Comparison of ENCODE assay signal across 9 cellular contexts in the genomic region with DNA sequence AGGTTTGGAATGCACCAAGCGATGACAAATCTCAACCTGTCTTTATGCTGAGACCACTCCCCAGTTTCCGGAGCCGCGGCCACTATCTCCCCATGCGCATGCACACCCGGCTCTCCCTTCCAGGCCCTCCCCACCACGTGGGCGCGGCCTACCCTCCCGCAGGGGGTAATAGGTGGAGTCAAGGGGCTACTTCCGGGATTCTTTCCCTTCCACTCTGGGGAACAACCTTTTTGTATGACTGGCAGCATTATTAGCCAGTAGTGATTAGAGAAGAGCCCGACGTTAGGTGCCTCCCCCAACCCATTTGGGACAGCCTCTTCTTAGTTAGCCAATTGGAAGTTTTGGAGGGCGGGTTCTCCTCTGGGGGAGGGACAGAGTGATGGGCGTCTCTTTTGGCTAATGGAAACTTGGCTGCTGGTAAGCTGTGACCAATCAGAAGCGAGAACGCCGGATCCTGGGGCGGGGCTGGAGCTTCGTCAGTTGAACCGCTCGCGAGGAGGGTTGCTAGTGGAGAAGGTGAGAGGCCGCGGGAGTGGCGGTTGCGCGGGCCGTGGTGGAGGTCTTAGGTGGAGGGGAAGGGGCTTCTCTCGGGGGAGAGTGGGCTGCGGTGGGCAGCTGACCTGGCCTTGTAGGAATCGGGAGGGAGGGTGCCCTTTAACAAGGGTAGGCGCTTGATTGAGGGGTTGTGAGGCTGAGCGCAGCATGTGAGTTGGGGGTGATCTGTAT. TPM values are rescaled to one million over a fixed set of nuclear protein-coding genes. Genes with fewer than 3 reads are reported as not detected.
DNase-seq lines count a peak whose midpoint lies in the region; ATAC-seq, FAIRE-seq and TF ChIP-seq lines count a peak whose summit lies in the region.
"Had no signal": no experiment of that assay in that cellular context is flagged by ENCODE, and none has a peak within 500 bp of the region (broad histone marks: within the 10 kb centered on the region; RNA-seq: fewer than 3 reads in every experiment).

A gene with protein sequence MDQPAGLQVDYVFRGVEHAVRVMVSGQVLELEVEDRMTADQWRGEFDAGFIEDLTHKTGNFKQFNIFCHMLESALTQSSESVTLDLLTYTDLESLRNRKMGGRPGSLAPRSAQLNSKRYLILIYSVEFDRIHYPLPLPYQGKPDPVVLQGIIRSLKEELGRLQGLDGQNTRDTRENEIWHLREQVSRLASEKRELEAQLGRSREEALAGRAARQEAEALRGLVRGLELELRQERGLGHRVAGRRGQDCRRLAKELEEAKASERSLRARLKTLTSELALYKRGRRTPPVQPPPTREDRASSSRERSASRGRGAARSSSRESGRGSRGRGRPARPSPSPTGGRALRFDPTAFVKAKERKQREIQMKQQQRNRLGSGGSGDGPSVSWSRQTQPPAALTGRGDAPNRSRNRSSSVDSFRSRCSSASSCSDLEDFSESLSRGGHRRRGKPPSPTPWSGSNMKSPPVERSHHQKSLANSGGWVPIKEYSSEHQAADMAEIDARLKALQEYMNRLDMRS (plus strand): TSS at position 479 of the 726 bp plus-strand sequence. CDS start 7,552 bp downstream, outside the sequence.

- peaks cover 10% of the 10 kb centered on the region for H3K79me2 ChIP-seq in HepG2 (ENCODE audit: insufficient read depth, low read length)

- peak within 1 kb of the TSS; percentile 64 for H2AFZ ChIP-seq in HepG2 (ENCODE audit: low read length)

- in situ Hi-C loops in HepG2 (cut with HindIII; ENCODE audit: extremely low pct_ligation_motif_present, low pct_unique_long_range_greater_than_20kb) = no loop called here

- TF ChIP-seq POLR2A in HepG2 (IDR thresholded peaks at IDR 0.05; ENCODE audit: insufficient read depth in 1 of 2, low read depth in 2 of 2, low read length in 2 of 2) = peak; percentile 76 to 88

- no peak within 1 kb of the TSS for H3K27ac Mint-ChIP-seq in activated CD4-positive, alpha-beta T cell treated with anti-CD3 and anti-CD28 coated beads, Interleukin-2, amount 10 ng/mL, durations not matched to agents 7 days and 5 days
- H3K27ac Mint-ChIP-seq: stimulated activated naive CD8-positive, alpha-beta T cell treated with anti-CD3 and anti-CD28 coated beads, Interleukin-15, Interleukin-2, amounts not matched to agents 100 ng/mL and 50 ng/mL, for 24 hours had no signal

- peak within 1 kb of the TSS; percentile 88 for H3K4me2 ChIP-seq in HepG2 (ENCODE audit: low read depth, low read length)

- peak; percentile 99 for FAIRE-seq in HepG2 (lab: Jason Lieb, UNC)

- peaks cover 12% of the 10 kb centered on the region; the same call in 1 of the 2 replicates for H3K4me1 ChIP-seq in HepG2 (ENCODE audit: insufficient read depth, low read length)

- no peak for TF ChIP-seq EP300 in HepG2 (IDR thresholded peaks at IDR 0.05; ENCODE audit: low read depth in 2 of 2, low read length in 2 of 2)
- no peak for TF ChIP-seq EP300 in HepG2 (CRISPR knock-in tag; IDR thresholded peaks at IDR 0.05; ENCODE audit: borderline replicate concordance)

- H3K27me3 ChIP-seq in HepG2 (ENCODE audit: control insufficient read depth in 1 of 2, insufficient read depth in 2 of 2, low read length in 2 of 2) = 0 out of 5 replicates have a peak, but pooled peaks cover 0 to 6% of the 10 kb centered on the region in 2 experiments

- TF ChIP-seq RAD21 in HepG2 (CRISPR knock-in tag; IDR thresholded peaks at IDR 0.05) = no peak

- TF ChIP-seq CTCF in HepG2 (CRISPR knock-in tag; IDR thresholded peaks at IDR 0.05) = no peak

- BruUV-seq in HepG2 (replicated peaks; lab: Mats Ljungman, UMichigan) = no TSS peak

- CTCF ChIA-PET in activated CD4-positive, alpha-beta T cell treated with anti-CD3 and anti-CD28 coated beads, Interleukin-2, amount 10 ng/mL, durations not matched to agents 7 days and 5 days (lab: Charles Lee) = interaction anchor here (0.8 to 0.9 kb wide), 2 partner anchors 10 to 14 kb away, joined by 3 read pairs; no protein-coding TSS in a partner anchor
- CTCF ChIA-PET in HepG2 (lab: Yijun Ruan, JAX; ENCODE audit: low intra/inter-chr PET ratio, low total read pairs) = no interaction called here

- POLR2A ChIA-PET in activated CD4-positive, alpha-beta T cell treated with anti-CD3 and anti-CD28 coated beads, Interleukin-2, amount 10 ng/mL, durations not matched to agents 7 days and 5 days (lab: Charles Lee) = interaction anchor here (0.6 to 2.0 kb wide), 3 partner anchors 28 to 93 kb away, joined by 3 to 4 read pairs (median 4); partner anchors contain the start of gene MYPOP
- POLR2A ChIA-PET in HepG2 (lab: Yijun Ruan, JAX) = interaction anchor here (0.6 to 1.6 kb wide), 13 partner anchors 12 to 666 kb away, joined by 3 to 11 read pairs (median 4); partner anchors contain the start of genes DACT3, MYPOP and SYMPK

- peak within 1 kb of the TSS; percentile 43 for H3K27ac ChIP-seq in HepG2 (ENCODE audit: extremely low read length, insufficient read depth, low read length)

- peaks cover 10% of the 10 kb centered on the region for H3K27me3 Mint-ChIP-seq in activated CD4-positive, alpha-beta T cell treated with anti-CD3 and anti-CD28 coated beads, Interleukin-2, amount 10 ng/mL, durations not matched to agents 7 days and 5 days

- WGBS in HepG2 (ENCODE audit: low lambda C conversion rate) = 1% methylated on average over 28 of the region's 34 CpGs

- H3K4me1 Mint-ChIP-seq in activated CD4-positive, alpha-beta T cell treated with anti-CD3 and anti-CD28 coated beads, Interleukin-2, amount 10 ng/mL, durations not matched to agents 7 days and 5 days = peaks cover 16% of the 10 kb centered on the region

- H3K9me3 Mint-ChIP-seq in activated CD4-positive, alpha-beta T cell treated with anti-CD3 and anti-CD28 coated beads, Interleukin-2, amount 10 ng/mL, durations not matched to agents 7 days and 5 days = no peaks in the 10 kb centered on the region
- H3K9me3 Mint-ChIP-seq: stimulated activated naive CD8-positive, alpha-beta T cell treated with anti-CD3 and anti-CD28 coated beads, Interleukin-15, Interleukin-2, amounts not matched to agents 100 ng/mL and 50 ng/mL, for 24 hours had no signal

- peak within 1 kb of the TSS; percentile 84 for H3K9ac ChIP-seq in HepG2 (ENCODE audit: insufficient read depth, low read depth, low read length)

- no peak within 1 kb of the TSS for H3K4me3 Mint-ChIP-seq in activated CD4-positive, alpha-beta T cell treated with anti-CD3 and anti-CD28 coated beads, Interleukin-2, amount 10 ng/mL, durations not matched to agents 7 days and 5 days
- H3K4me3 Mint-ChIP-seq: stimulated activated naive CD8-positive, alpha-beta T cell treated with anti-CD3 and anti-CD28 coated beads, Interleukin-15, Interleukin-2, amounts not matched to agents 100 ng/mL and 50 ng/mL, for 24 hours had no signal

- no peaks in the 10 kb centered on the region for H4K20me1 ChIP-seq in HepG2 (ENCODE audit: insufficient read depth, low read length)

- H3K36me3 ChIP-seq in HepG2 (replicated peaks in 1 of 2; ENCODE audit: control insufficient read depth in 1 of 2, insufficient read depth in 2 of 2, low read length in 2 of 2) = 0 out of 5 replicates have a peak, but pooled peaks cover 0 to 1% of the 10 kb centered on the region in 2 experiments

- intact Hi-C loops in HepG2 (cut with micrococcal nuclease; ENCODE audit: unreplicated experiment) = loop anchor here (10.0 kb wide), 1 partner anchor 70 kb away; no protein-coding TSS in a partner anchor

- H3K9me3 ChIP-seq in HepG2 (ENCODE audit: low read length) = no peaks in the 10 kb centered on the region

- H3K4me3 ChIP-seq in HepG2 (replicated peaks in 1 of 3; ENCODE audit: insufficient read depth in 1 of 3, low read depth in 2 of 3, low read length in 3 of 3) = peak within 1 kb of the TSS; percentile 69 to 83 (median 82)

- ATAC-seq in GM19351 (IDR thresholded peaks at IDR 0.05; ENCODE audit: unreplicated experiment) = peak; percentile 93
- ATAC-seq in HG03520 (IDR thresholded peaks at IDR 0.05; ENCODE audit: unreplicated experiment) = peak; percentile 95
- ATAC-seq in HepG2 = peak; percentile 97

- DNase-seq in C1 segment of cervical spinal cord (lab: John Stamatoyannopoulos, UW) (peak; percentile 72 to 99 (median 96)), NCI-H69 (lab: John Stamatoyannopoulos, UW) (peak; percentile 100), dermis microvascular lymphatic vessel endothelial cell (ENCODE audit: low read depth in 2 of 2) (peak; percentile 100), HepG2 (ENCODE audit: low spot score) (peak; percentile 99)
- peak; percentile 97 for DNase-seq in activated CD4-positive, alpha-beta T cell treated with anti-CD3 and anti-CD28 coated beads, Interleukin-2, amount 10 ng/mL, durations not matched to agents 7 days and 5 days
- DNase-seq in stimulated activated CD4-positive, alpha-beta T cell treated with anti-CD3 and anti-CD28 coated beads, Interleukin-4, amount 100 ng/mL, for 1 hour = peak; percentile 89

- peaks cover 9% of the 10 kb centered on the region for H3K36me3 Mint-ChIP-seq in activated CD4-positive, alpha-beta T cell treated with anti-CD3 and anti-CD28 coated beads, Interleukin-2, amount 10 ng/mL, durations not matched to agents 7 days and 5 days (ENCODE audit: low read depth)

RNA-seq across cellular contexts. Expression of the gene that starts here (rescaled TPM):
- 10 to 100 TPM; 26.5 to 27.0 TPM for total RNA-seq in activated CD4-positive, alpha-beta T cell treated with anti-CD3 and anti-CD28 coated beads, Interleukin-2, amount 10 ng/mL, durations not matched to agents 7 days and 5 days
- total RNA-seq in dermis microvascular lymphatic vessel endothelial cell = 4.6 and 5.2 TPM in 2 replicates
- 3.3 and 4.2 TPM in 2 replicates for total RNA-seq in HepG2 (2016; rRNA removed; fragmentation: Illumina TruSeq; extraction: Trizol)
- 0.53 and 0.71 TPM in 2 replicates for total RNA-seq in HepG2 (2016; cell fraction: cytosol; rRNA removed; fragmentation: Illumina TruSeq; extraction: Trizol; ENCODE audit: low read depth)
- total RNA-seq in HepG2 (2016; cell fraction: insoluble cytoplasmic fraction; rRNA removed; fragmentation: Illumina TruSeq; extraction: Trizol) = 2.2 and 3.8 TPM in 2 replicates
- total RNA-seq in HepG2 (2016; cell fraction: membrane; rRNA removed; fragmentation: Illumina TruSeq; extraction: Trizol) = 0.74 and 1.1 TPM in 2 replicates
- 4.0 and 4.2 TPM in 2 replicates for total RNA-seq in HepG2 (2016; cell fraction: nucleus; rRNA removed; fragmentation: Illumina TruSeq; extraction: Trizol)
- polyA plus RNA-seq in HepG2 (2011; rRNA removed) = 4.9 and 6.0 TPM in 2 replicates
- polyA plus RNA-seq in HepG2 (2011; cell fraction: cytosol; rRNA removed) = 3.1 and 4.4 TPM in 2 replicates
- polyA plus RNA-seq in HepG2 (2011; cell fraction: nucleus; rRNA removed) = 22.6 and 26.0 TPM in 2 replicates
- polyA plus RNA-seq in HepG2 (2012) = 4.4 and 5.7 TPM in 2 replicates
- 0.61 and 0.75 TPM in 2 replicates for polyA plus RNA-seq in HepG2 (2016; cell fraction: cytosol; fragmentation: Illumina TruSeq; extraction: Trizol; ENCODE audit: low read depth)
- 4.7 and 5.4 TPM in 2 replicates for polyA plus RNA-seq in HepG2 (2016; cell fraction: insoluble cytoplasmic fraction; fragmentation: Illumina TruSeq; extraction: Trizol; ENCODE audit: low read depth)
- polyA plus RNA-seq in HepG2 (2016; cell fraction: membrane; fragmentation: Illumina TruSeq; extraction: Trizol; ENCODE audit: low read depth) = 0.81 and 1.2 TPM in 2 replicates
- 12.9 and 13.8 TPM in 2 replicates for polyA plus RNA-seq in HepG2 (2016; cell fraction: nucleus; fragmentation: Illumina TruSeq; extraction: Trizol; ENCODE audit: insufficient read depth, low read depth)
- 4.8 and 6.4 TPM in 2 replicates for polyA minus RNA-seq in HepG2 (2011; rRNA and poly(A)+ RNA removed; ENCODE audit: low replicate concordance)
- 1.9 and 2.6 TPM in 2 replicates for polyA minus RNA-seq in HepG2 (2011; cell fraction: cytosol; rRNA and poly(A)+ RNA removed)
- 8.2 and 9.9 TPM in 2 replicates for polyA minus RNA-seq in HepG2 (2011; cell fraction: nucleus; rRNA and poly(A)+ RNA removed)

Comparison
In these comparisons a context has a peak if more than half of its experiments do, and no peak if none do; other contexts are left out.
1. Peak in every context shown above with its lines: DNase-seq, ATAC-seq, H3K4me3 ChIP-seq and H3K27ac ChIP-seq.